In genomic region chr11:2678396-2678795, GRCh38 we compare ENCODE assay signal across 17 cellular contexts.
"Had no signal": no experiment of that assay in that cellular context is flagged by ENCODE, and none has a peak within 500 bp of the region (broad histone marks: within the 10 kb centered on the region; RNA-seq: fewer than 3 reads in every experiment).

No MANE protein-coding gene starts in this region.

- H3K4me3 ChIP-seq: esophagus muscularis mucosa, gastroesophageal sphincter, left ventricle myocardium inferior, lower lobe of right lung, sigmoid colon, skin epidermis had no signal

- ATAC-seq: effector memory CD8-positive, alpha-beta T cell; gastroesophageal sphincter; lower lobe of right lung had no signal

- H3K27me3 Mint-ChIP-seq: dendritic cell treated with granulocyte-macrophage colony-stimulating factor and Interleukin-4, amounts not matched to agents 40 ng/mL and 50 ng/mL, for 4 days; effector memory CD8-positive, alpha-beta T cell; memory B cell; naive B cell had no signal

- H3K9me3 Mint-ChIP-seq: dendritic cell treated with granulocyte-macrophage colony-stimulating factor and Interleukin-4, amounts not matched to agents 40 ng/mL and 50 ng/mL, for 4 days; effector memory CD8-positive, alpha-beta T cell; memory B cell had no signal

- H3K27ac Mint-ChIP-seq: dendritic cell treated with granulocyte-macrophage colony-stimulating factor and Interleukin-4, amounts not matched to agents 40 ng/mL and 50 ng/mL, for 4 days; effector memory CD8-positive, alpha-beta T cell; memory B cell had no signal

- H3K36me3 ChIP-seq: esophagus muscularis mucosa, gastroesophageal sphincter, left ventricle myocardium inferior, lower lobe of right lung, neutrophil, sigmoid colon had no signal

- H3K27me3 ChIP-seq: esophagus muscularis mucosa, gastroesophageal sphincter, neutrophil, sigmoid colon had no signal

- H3K27ac ChIP-seq: epithelial cell of prostate, esophagus muscularis mucosa, gastroesophageal sphincter, left ventricle myocardium inferior, lower lobe of right lung, sigmoid colon, skin epidermis had no signal

- H3K9me3 ChIP-seq: esophagus muscularis mucosa, gastroesophageal sphincter, left ventricle myocardium inferior, lower lobe of right lung, neutrophil, sigmoid colon had no signal

- DNase-seq: effector memory CD8-positive, alpha-beta T cell; foreskin fibroblast; glutamatergic neuron; left ventricle myocardium inferior; lower lobe of right lung; naive B cell; stimulated activated CD4-positive, alpha-beta T cell treated with anti-CD3 and anti-CD28 coated beads, Interleukin-12 subunit alpha, Interleukin-12 subunit beta, amount 100 ng/mL, for 4 hours; stimulated activated naive CD4-positive, alpha-beta T cell treated with Interleukin-2 at 50 U/mL for 16 hours; trophoblast cell had no signal

- H3K4me3 Mint-ChIP-seq: dendritic cell treated with granulocyte-macrophage colony-stimulating factor and Interleukin-4, amounts not matched to agents 40 ng/mL and 50 ng/mL, for 4 days; effector memory CD8-positive, alpha-beta T cell; memory B cell; naive B cell had no signal
